33 cellular contexts compared by ENCODE assay signal in genomic region chr17:6215071-6216035, GRCh38.
"Had no signal": no experiment of that assay in that cellular context is flagged by ENCODE, and none has a peak within 500 bp of the region (broad histone marks: within the 10 kb centered on the region; RNA-seq: fewer than 3 reads in every experiment).

No MANE protein-coding gene starts in this region.

- H3K4me1 ChIP-seq: adrenal gland, body of pancreas, breast epithelium had no signal

- H3K27ac ChIP-seq: adrenal gland, body of pancreas, brain microvascular endothelial cell, breast epithelium, VCaP had no signal

- ATAC-seq: activated CD8-positive, alpha-beta T cell treated with anti-CD3 and anti-CD28 coated beads for 36 hours; activated naive CD4-positive, alpha-beta T cell treated with anti-CD3 and anti-CD28 coated beads, Interleukin-2, amount 50 U/mL, for 72 hours; activated T-cell treated with anti-CD3 and anti-CD28 coated beads, Interleukin-2, amount 50 U/mL, for 4 hours; activated T-cell treated with anti-CD3 and anti-CD28 coated beads, Interleukin-2, amount 50 U/mL, for 72 hours; activated T-helper 17 cell treated with anti-CD3 and anti-CD28 coated beads, Interleukin-2, amount 50 U/mL, for 72 hours; body of pancreas had no signal

- H3K9me3 ChIP-seq: adrenal gland, body of pancreas, breast epithelium had no signal

- FAIRE-seq: astrocyte, TTC549 had no signal

- H3K27me3 ChIP-seq: body of pancreas, brain microvascular endothelial cell had no signal

- DNase-seq: activated B cell treated with CpG ODN at 0.5 μM for 24 hours; activated CD4-positive, alpha-beta memory T cell treated with anti-CD3 and anti-CD28 coated beads for 36 hours; activated CD4-positive, alpha-beta T cell treated with anti-CD3 and anti-CD28 coated beads for 4 hours; activated CD4-positive, alpha-beta T cell treated with anti-CD3 and anti-CD28 coated beads, Interleukin-2, amount 10 ng/mL, durations not matched to agents 24 days and 14 days; activated CD4-positive, alpha-beta T cell treated with anti-CD3 and anti-CD28 coated beads, Interleukin-2, amount 50 U/mL, for 1 hour; activated CD4-positive, alpha-beta T cell treated with anti-CD3 and anti-CD28 coated beads, Interleukin-2, amount 50 U/mL, for 4 hours; activated CD4-positive, CD25-positive, alpha-beta regulatory T cell treated with anti-CD3 and anti-CD28 coated beads, Interleukin-2, amount 50 U/mL, for 72 hours; activated CD8-positive, alpha-beta memory T cell treated with anti-CD3 and anti-CD28 coated beads, Interleukin-2, amount 50 U/mL, for 4 hours; activated CD8-positive, alpha-beta T cell treated with anti-CD3 and anti-CD28 coated beads for 36 hours; activated effector memory CD4-positive, alpha-beta T cell treated with anti-CD3 and anti-CD28 coated beads, Interleukin-2, amount 50 U/mL, for 16 hours; activated gamma-delta T cell treated with Interleukin-2 at 50 U/mL for 16 hours; activated naive CD4-positive, alpha-beta T cell; activated naive CD4-positive, alpha-beta T cell treated with anti-CD3 and anti-CD28 coated beads for 36 hours; activated naive CD4-positive, alpha-beta T cell treated with anti-CD3 and anti-CD28 coated beads, Interleukin-2, amount 50 U/mL, for 16 hours; activated naive CD8-positive, alpha-beta T cell treated with anti-CD3 and anti-CD28 coated beads for 36 hours; activated T-cell treated with anti-CD3 and anti-CD28 coated beads for 4 hours; activated T-cell treated with anti-CD3 and anti-CD28 coated beads, Interleukin-2, amount 50 U/mL, for 1 hour; activated T-cell treated with anti-CD3 and anti-CD28 coated beads, Interleukin-2, amount 50 U/mL, for 4 hours; activated T-cell treated with anti-CD3 and anti-CD28 coated beads, Interleukin-2, amount 50 U/mL, for 72 hours; amniotic stem cell; aorta; body of pancreas; brain microvascular endothelial cell; central memory CD4-positive, alpha-beta T cell; T-helper 2 cell; T-helper 9 cell had no signal

- H3K4me3 ChIP-seq: adrenal gland, body of pancreas, breast epithelium had no signal

- H3K36me3 ChIP-seq: adrenal gland, brain microvascular endothelial cell, breast epithelium had no signal
